8 cellular contexts compared by ENCODE assay signal in the genomic region with DNA sequence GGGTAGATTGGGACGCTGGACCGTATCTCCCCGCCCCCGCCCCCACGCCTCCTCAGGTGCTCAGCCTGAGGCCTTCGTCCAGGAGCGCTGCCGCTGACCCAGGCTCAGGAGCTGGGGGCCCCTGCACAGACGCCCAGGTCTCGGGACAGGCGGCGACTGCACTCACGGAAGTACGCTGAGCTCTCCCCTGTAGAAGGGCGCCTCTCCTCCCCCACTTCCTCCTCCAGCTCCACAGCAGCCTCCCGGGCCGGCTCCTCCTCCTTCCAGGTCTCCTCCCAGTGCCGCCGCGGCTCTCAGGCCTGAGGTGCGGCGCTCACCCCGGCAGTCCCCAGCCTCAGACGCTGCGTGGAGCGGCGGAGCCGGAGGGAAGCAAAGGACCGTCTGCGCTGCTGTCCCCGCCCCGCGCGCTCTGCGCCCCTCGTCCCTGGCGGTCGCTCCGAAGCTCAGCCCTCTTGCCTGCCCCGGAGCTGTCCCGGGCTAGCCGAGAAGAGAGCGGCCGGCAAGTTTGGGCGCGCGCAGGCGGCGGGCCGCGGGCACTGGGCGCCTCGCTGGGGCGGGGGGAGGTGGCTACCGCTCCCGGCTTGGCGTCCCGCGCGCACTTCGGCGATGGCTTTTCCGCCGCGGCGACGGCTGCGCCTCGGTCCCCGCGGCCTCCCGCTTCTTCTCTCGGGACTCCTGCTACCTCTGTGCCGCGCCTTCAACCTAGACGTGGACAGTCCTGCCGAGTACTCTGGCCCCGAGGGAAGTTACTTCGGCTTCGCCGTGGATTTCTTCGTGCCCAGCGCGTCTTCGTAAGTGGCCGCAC. TPM values are rescaled to one million over a fixed set of nuclear protein-coding genes. Genes with fewer than 3 reads are reported as not detected.
DNase-seq lines count a peak whose midpoint lies in the region; ATAC-seq, FAIRE-seq and TF ChIP-seq lines count a peak whose summit lies in the region.

A gene (plus strand): TSS at position 324 of the 805 bp plus-strand sequence. CDS start 283 bp downstream, at position 607.

- peak within 1 kb of the TSS; percentile 93 to 97 for H3K4me3 ChIP-seq in kidney (ENCODE audit: low read length in 2 of 2)

- H3K36me3 ChIP-seq in kidney (ENCODE audit: control insufficient read depth in 1 of 2, insufficient read depth in 2 of 2, low read length in 2 of 2) = no peaks in the 10 kb centered on the region

- H3K9ac ChIP-seq in kidney (ENCODE audit: low read length in 2 of 2) = peak within 1 kb of the TSS; percentile 63 to 82

- ATAC-seq in GM18867 (IDR thresholded peaks at IDR 0.05; ENCODE audit: unreplicated experiment) (peak; percentile 96), HG03097 (IDR thresholded peaks at IDR 0.05; ENCODE audit: low FRiP score, unreplicated experiment) (peak; percentile 99)

- TF ChIP-seq CTCF in kidney (IDR thresholded peaks at IDR 0.05; ENCODE audit: borderline replicate concordance, extremely low read depth, insufficient read depth) = no peak

- FAIRE-seq in kidney (lab: Jason Lieb, UNC) = no peak

- DNase-seq in AG08395 (ENCODE audit: low spot score) = peak; percentile 93
- peak; percentile 95 for DNase-seq in NCI-H2227 (lab: John Stamatoyannopoulos, UW; ENCODE audit: unreplicated experiment)
- DNase-seq in activated CD4-positive, CD25-positive, alpha-beta regulatory T cell treated with anti-CD3 and anti-CD28 coated beads, Interleukin-2, amount 50 U/mL, for 72 hours = peak; percentile 81
- peak; percentile 74 for DNase-seq in cerebellum (ENCODE audit: low spot score)
- peak; percentile 98 for DNase-seq in kidney
- peak; percentile 51 to 70 for DNase-seq in stimulated activated CD4-positive, alpha-beta T cell treated with anti-CD3 and anti-CD28 coated beads, Interleukin-15, amount 100 ng/mL, for 1 hour (ENCODE audit: low read depth in 1 of 2, low spot score in 1 of 2)

- intact Hi-C loops in kidney (cut with DNase I) = no loop called here

- H3K4me1 ChIP-seq in kidney (ENCODE audit: control insufficient read depth in 1 of 2, insufficient read depth in 1 of 2, low read depth in 1 of 2, low read length in 2 of 2) = peaks cover 6 to 12% of the 10 kb centered on the region in 2 donors

- peak within 1 kb of the TSS; percentile 92 to 96 for H3K27ac ChIP-seq in kidney (ENCODE audit: low read depth in 2 of 2, low read length in 2 of 2)

- H3K9me3 ChIP-seq in kidney (ENCODE audit: control insufficient read depth in 1 of 2, low read length in 2 of 2) = no peaks in the 10 kb centered on the region

RNA-seq across cellular contexts. Expression of the gene that starts here (rescaled TPM):
- total RNA-seq in cerebellum (60.7 TPM), kidney (99.0 TPM)
- 26.3 TPM for polyA plus RNA-seq in kidney (ENCODE audit: insufficient read depth, low read depth, low replicate concordance)

Comparison
In these comparisons a context has a peak if more than half of its experiments do, and no peak if none do; other contexts are left out.
1. Peak in every context shown above with its lines: DNase-seq, ATAC-seq, H3K4me3 ChIP-seq and H3K27ac ChIP-seq.